In genomic region chr4:39820186-39820585, GRCh38 we compare ENCODE assay signal across 1 cellular context.
TF ChIP-seq lines count a peak whose summit lies in the region.

No MANE protein-coding gene starts in this region.

TF ChIP-seq in GM23338, 12 proteins besides CTCF, POLR2A, EP300 and RAD21 (continued from another document):
- no peak for TF ChIP-seq REST (IDR thresholded peaks at IDR 0.05; ENCODE audit: unreplicated experiment)
- TF ChIP-seq, protein P1, sequence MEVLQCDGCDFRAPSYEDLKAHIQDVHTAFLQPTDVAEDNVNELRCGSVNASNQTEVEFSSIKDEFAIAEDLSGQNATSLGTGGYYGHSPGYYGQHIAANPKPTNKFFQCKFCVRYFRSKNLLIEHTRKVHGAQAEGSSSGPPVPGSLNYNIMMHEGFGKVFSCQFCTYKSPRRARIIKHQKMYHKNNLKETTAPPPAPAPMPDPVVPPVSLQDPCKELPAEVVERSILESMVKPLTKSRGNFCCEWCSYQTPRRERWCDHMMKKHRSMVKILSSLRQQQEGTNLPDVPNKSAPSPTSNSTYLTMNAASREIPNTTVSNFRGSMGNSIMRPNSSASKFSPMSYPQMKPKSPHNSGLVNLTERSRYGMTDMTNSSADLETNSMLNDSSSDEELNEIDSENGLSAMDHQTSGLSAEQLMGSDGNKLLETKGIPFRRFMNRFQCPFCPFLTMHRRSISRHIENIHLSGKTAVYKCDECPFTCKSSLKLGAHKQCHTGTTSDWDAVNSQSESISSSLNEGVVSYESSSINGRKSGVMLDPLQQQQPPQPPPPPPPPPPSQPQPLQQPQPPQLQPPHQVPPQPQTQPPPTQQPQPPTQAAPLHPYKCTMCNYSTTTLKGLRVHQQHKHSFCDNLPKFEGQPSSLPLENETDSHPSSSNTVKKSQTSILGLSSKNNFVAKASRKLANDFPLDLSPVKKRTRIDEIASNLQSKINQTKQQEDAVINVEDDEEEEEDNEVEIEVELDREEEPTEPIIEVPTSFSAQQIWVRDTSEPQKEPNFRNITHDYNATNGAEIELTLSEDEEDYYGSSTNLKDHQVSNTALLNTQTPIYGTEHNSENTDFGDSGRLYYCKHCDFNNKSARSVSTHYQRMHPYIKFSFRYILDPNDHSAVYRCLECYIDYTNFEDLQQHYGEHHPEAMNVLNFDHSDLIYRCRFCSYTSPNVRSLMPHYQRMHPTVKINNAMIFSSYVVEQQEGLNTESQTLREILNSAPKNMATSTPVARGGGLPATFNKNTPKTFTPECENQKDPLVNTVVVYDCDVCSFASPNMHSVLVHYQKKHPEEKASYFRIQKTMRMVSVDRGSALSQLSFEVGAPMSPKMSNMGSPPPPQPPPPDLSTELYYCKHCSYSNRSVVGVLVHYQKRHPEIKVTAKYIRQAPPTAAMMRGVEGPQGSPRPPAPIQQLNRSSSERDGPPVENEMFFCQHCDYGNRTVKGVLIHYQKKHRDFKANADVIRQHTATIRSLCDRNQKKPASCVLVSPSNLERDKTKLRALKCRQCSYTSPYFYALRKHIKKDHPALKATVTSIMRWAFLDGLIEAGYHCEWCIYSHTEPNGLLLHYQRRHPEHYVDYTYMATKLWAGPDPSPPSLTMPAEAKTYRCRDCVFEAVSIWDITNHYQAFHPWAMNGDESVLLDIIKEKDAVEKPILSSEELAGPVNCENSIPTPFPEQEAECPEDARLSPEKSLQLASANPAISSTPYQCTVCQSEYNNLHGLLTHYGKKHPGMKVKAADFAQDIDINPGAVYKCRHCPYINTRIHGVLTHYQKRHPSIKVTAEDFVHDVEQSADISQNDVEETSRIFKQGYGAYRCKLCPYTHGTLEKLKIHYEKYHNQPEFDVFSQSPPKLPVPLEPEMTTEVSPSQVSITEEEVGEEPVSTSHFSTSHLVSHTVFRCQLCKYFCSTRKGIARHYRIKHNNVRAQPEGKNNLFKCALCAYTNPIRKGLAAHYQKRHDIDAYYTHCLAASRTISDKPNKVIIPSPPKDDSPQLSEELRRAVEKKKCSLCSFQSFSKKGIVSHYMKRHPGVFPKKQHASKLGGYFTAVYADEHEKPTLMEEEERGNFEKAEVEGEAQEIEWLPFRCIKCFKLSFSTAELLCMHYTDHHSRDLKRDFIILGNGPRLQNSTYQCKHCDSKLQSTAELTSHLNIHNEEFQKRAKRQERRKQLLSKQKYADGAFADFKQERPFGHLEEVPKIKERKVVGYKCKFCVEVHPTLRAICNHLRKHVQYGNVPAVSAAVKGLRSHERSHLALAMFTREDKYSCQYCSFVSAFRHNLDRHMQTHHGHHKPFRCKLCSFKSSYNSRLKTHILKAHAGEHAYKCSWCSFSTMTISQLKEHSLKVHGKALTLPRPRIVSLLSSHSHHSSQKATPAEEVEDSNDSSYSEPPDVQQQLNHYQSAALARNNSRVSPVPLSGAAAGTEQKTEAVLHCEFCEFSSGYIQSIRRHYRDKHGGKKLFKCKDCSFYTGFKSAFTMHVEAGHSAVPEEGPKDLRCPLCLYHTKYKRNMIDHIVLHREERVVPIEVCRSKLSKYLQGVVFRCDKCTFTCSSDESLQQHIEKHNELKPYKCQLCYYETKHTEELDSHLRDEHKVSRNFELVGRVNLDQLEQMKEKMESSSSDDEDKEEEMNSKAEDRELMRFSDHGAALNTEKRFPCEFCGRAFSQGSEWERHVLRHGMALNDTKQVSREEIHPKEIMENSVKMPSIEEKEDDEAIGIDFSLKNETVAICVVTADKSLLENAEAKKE (CRISPR knock-in tag; IDR thresholded peaks at IDR 0.05) = no peak
- no peak for TF ChIP-seq POLR2AphosphoS5 (IDR thresholded peaks at IDR 0.05; ENCODE audit: low read depth)
- TF ChIP-seq CREB1 (CRISPR knock-in tag; IDR thresholded peaks at IDR 0.05; ENCODE audit: low read depth) = no peak
- TF ChIP-seq JUNB (IDR thresholded peaks at IDR 0.05; ENCODE audit: unreplicated experiment) = no peak
- no peak for TF ChIP-seq EZH2phosphoT487 (IDR thresholded peaks at IDR 0.05; ENCODE audit: unreplicated experiment)
- TF ChIP-seq NANOG (IDR thresholded peaks at IDR 0.05; ENCODE audit: borderline replicate concordance) = no peak
- TF ChIP-seq ETS1 (IDR thresholded peaks at IDR 0.05) = no peak
- no peak for TF ChIP-seq ZNF114 (CRISPR knock-in tag; IDR thresholded peaks at IDR 0.05)
